Comparison of ENCODE assay signal across 26 cellular contexts in the genomic region with DNA sequence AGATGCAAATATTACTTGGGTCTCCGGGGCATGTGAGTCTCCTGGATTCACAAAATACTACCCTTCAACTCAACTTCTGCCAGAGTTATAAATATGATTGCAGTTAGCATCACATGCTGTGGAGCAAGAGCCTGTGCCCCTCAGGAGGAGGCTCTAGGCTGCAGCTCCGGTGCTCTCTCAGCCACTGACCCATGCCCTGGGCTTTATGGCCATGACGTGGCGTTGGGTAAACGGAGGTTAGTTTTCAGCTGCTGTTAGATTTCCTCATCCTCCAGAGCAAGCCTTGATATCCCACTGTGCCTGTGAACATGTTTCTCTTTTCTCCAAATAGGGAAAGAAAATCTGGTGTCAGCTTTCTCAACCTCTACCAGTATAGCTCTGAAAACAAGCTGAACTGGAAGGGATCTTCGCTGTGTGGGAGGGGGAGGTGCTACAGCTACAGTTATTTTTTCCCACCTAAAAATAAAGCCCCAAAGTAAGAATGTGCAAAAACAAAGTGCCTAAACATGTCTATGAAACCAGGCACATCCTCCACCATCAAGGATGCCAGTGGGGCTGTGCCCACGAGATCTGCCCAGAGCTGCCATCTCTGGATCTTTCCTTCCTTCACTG.
DNase-seq lines count a peak whose midpoint lies in the region; ATAC-seq and TF ChIP-seq lines count a peak whose summit lies in the region.
"Had no signal": no experiment of that assay in that cellular context is flagged by ENCODE, and none has a peak within 500 bp of the region (broad histone marks: within the 10 kb centered on the region; RNA-seq: fewer than 3 reads in every experiment).

No MANE protein-coding gene starts in this region.

- TF ChIP-seq EP300 in neural cell (conservative IDR thresholded peaks at IDR 0.05; ENCODE audit: poor library complexity, severe bottlenecking) = no peak

- H3K79me2 ChIP-seq in neural cell (replicated peaks; ENCODE audit: insufficient read depth, low read length) (no peaks in the 10 kb centered on the region), MM.1S (ENCODE audit: low read length) (no peaks in the 10 kb centered on the region)

- no peaks in the 10 kb centered on the region for H3F3A ChIP-seq in neural cell (ENCODE audit: insufficient read depth, low read length, poor library complexity, severe bottlenecking)
- H3F3A ChIP-seq in MM.1S (ENCODE audit: insufficient read depth, low read length) = no peaks in the 10 kb centered on the region

- no peaks in the 10 kb centered on the region for H3K9me3 ChIP-seq in colonic mucosa
- H3K9me3 ChIP-seq in neural cell (ENCODE audit: low read length) = no peaks in the 10 kb centered on the region
- no peaks in the 10 kb centered on the region for H3K9me3 ChIP-seq in MM.1S (replicated peaks; ENCODE audit: insufficient read depth, low read length)
- H3K9me3 ChIP-seq: Caco-2, HAP-1, neutrophil, right lobe of liver, SJSA1 had no signal

- TF ChIP-seq CTCF in colonic mucosa (IDR thresholded peaks at IDR 0.05) (no peak), neural cell (IDR thresholded peaks at IDR 0.05; ENCODE audit: poor library complexity, severe bottlenecking) (no peak), MM.1S (IDR thresholded peaks at IDR 0.05; ENCODE audit: low read length) (no peak)

- H2AFZ ChIP-seq in neural cell (ENCODE audit: low read depth, low read length) (no peak overlapping the region), MM.1S (ENCODE audit: low read length) (no peak overlapping the region)

- H3K4me1 ChIP-seq in colonic mucosa (no peaks in the 10 kb centered on the region), MM.1S (ENCODE audit: low read length) (no peaks in the 10 kb centered on the region)
- H3K4me1 ChIP-seq: Caco-2, HAP-1, SJSA1 had no signal

- no peak overlapping the region for H3K9ac ChIP-seq in colonic mucosa (ENCODE audit: low read depth in 2 of 2, low read length in 2 of 2)
- H3K9ac ChIP-seq in neural cell (ENCODE audit: low read length) = no peak overlapping the region
- H3K9ac ChIP-seq in MM.1S (ENCODE audit: low read length) = no peak overlapping the region

- H3K27ac ChIP-seq in colonic mucosa (no peak overlapping the region), neural cell (ENCODE audit: low read length) (peak overlapping the region; percentile 6), MM.1S (ENCODE audit: low read length) (no peak overlapping the region)
- H3K27ac ChIP-seq: neutrophil, right lobe of liver, SJSA1 had no signal

- H3K4me2 ChIP-seq in neural cell (ENCODE audit: low read length) (no peak overlapping the region), MM.1S (ENCODE audit: low read depth, low read length) (no peak overlapping the region)

- no peaks in the 10 kb centered on the region for H3K36me3 ChIP-seq in colonic mucosa
- peaks cover 9% of the 10 kb centered on the region for H3K36me3 ChIP-seq in neural cell (ENCODE audit: insufficient read depth, low read length)
- H3K36me3 ChIP-seq in MM.1S (replicated peaks; ENCODE audit: insufficient read depth, low read length) = no peaks in the 10 kb centered on the region
- H3K36me3 ChIP-seq: HAP-1, neutrophil, right lobe of liver, SJSA1 had no signal

- peak; percentile 21 for DNase-seq in DMS53 (lab: John Stamatoyannopoulos, UW)
- peak; percentile 80 for DNase-seq in NCI-H69 (lab: John Stamatoyannopoulos, UW)
- peak; percentile 26 for DNase-seq in colonic mucosa
- DNase-seq in MM.1S = no peak
- DNase-seq: activated CD4-positive, alpha-beta T cell treated with anti-CD3 and anti-CD28 coated beads, Interleukin-2, amount 10 ng/mL, durations not matched to agents 24 days and 14 days; activated CD8-positive, alpha-beta memory T cell treated with anti-CD3 and anti-CD28 coated beads for 24 hours; activated naive CD4-positive, alpha-beta T cell treated with anti-CD3 and anti-CD28 coated beads, Interleukin-2, amount 50 U/mL, for 16 hours; activated T-cell treated with anti-CD3 and anti-CD28 coated beads for 4 hours; C1 segment of cervical spinal cord; Caco-2; DMS79; effector CD4-positive, alpha-beta T cell; Kasumi-1; left ventricle myocardium superior; MV-4-11; NCI-H187; NCI-H774; right lobe of liver; stimulated activated naive CD8-positive, alpha-beta T cell treated with anti-CD3 and anti-CD28 coated beads, Interleukin-15, amount 100 ng/mL, for 72 hours had no signal

- TF ChIP-seq RAD21 in neural cell (conservative IDR thresholded peaks at IDR 0.05) = no peak

- no peak for ATAC-seq in HG03457 (IDR thresholded peaks at IDR 0.05; ENCODE audit: unreplicated experiment)
- ATAC-seq in HG02642 (IDR thresholded peaks at IDR 0.05; ENCODE audit: poor library complexity, unreplicated experiment) = no peak
- ATAC-seq: HepG2; left ventricle myocardium superior; right lobe of liver; stimulated activated naive CD8-positive, alpha-beta T cell treated with anti-CD3 and anti-CD28 coated beads, Interleukin-15, amount 100 ng/mL, for 72 hours had no signal

- H3K9me2 ChIP-seq in neural cell (ENCODE audit: insufficient read depth, low read length) (no peaks in the 10 kb centered on the region), MM.1S (replicated peaks; ENCODE audit: insufficient read depth, low read length) (no peaks in the 10 kb centered on the region)

- no peak overlapping the region for H3K4me3 ChIP-seq in colonic mucosa
- H3K4me3 ChIP-seq in neural cell (ENCODE audit: low read length) = no peak overlapping the region
- no peak overlapping the region for H3K4me3 ChIP-seq in MM.1S (ENCODE audit: low read length)
- H3K4me3 ChIP-seq: HAP-1, right lobe of liver, SJSA1 had no signal

- H3K27me3 ChIP-seq in colonic mucosa (no peaks in the 10 kb centered on the region), neural cell (ENCODE audit: insufficient read depth, low read depth, low read length) (no peaks in the 10 kb centered on the region), MM.1S (replicated peaks; ENCODE audit: insufficient read depth, low read length) (no peaks in the 10 kb centered on the region)
- H3K27me3 ChIP-seq: right lobe of liver had no signal

- H4K20me1 ChIP-seq in neural cell (ENCODE audit: insufficient read depth) (no peaks in the 10 kb centered on the region), MM.1S (ENCODE audit: insufficient read depth, low read length) (no peaks in the 10 kb centered on the region)

- intact Hi-C loops in colonic mucosa (cut with DNase I) = no loop called here

TF ChIP-seq in neural cell, 6 proteins besides CTCF, POLR2A, EP300 and RAD21:
- no peak for TF ChIP-seq SMC3 (conservative IDR thresholded peaks at IDR 0.05; ENCODE audit: poor library complexity)
- TF ChIP-seq EZH2 (IDR thresholded peaks at IDR 0.05; ENCODE audit: borderline replicate concordance, insufficient read depth, low read length, poor library complexity, severe bottlenecking) = no peak
- no peak for TF ChIP-seq POLR2AphosphoS5 (IDR thresholded peaks at IDR 0.05)
- no peak for TF ChIP-seq MXI1 (conservative IDR thresholded peaks at IDR 0.05; ENCODE audit: poor library complexity, severe bottlenecking)
- TF ChIP-seq TAF1 (IDR thresholded peaks at IDR 0.05; ENCODE audit: low read depth) = no peak
- TF ChIP-seq, protein P1, sequence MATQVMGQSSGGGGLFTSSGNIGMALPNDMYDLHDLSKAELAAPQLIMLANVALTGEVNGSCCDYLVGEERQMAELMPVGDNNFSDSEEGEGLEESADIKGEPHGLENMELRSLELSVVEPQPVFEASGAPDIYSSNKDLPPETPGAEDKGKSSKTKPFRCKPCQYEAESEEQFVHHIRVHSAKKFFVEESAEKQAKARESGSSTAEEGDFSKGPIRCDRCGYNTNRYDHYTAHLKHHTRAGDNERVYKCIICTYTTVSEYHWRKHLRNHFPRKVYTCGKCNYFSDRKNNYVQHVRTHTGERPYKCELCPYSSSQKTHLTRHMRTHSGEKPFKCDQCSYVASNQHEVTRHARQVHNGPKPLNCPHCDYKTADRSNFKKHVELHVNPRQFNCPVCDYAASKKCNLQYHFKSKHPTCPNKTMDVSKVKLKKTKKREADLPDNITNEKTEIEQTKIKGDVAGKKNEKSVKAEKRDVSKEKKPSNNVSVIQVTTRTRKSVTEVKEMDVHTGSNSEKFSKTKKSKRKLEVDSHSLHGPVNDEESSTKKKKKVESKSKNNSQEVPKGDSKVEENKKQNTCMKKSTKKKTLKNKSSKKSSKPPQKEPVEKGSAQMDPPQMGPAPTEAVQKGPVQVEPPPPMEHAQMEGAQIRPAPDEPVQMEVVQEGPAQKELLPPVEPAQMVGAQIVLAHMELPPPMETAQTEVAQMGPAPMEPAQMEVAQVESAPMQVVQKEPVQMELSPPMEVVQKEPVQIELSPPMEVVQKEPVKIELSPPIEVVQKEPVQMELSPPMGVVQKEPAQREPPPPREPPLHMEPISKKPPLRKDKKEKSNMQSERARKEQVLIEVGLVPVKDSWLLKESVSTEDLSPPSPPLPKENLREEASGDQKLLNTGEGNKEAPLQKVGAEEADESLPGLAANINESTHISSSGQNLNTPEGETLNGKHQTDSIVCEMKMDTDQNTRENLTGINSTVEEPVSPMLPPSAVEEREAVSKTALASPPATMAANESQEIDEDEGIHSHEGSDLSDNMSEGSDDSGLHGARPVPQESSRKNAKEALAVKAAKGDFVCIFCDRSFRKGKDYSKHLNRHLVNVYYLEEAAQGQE (IDR thresholded peaks at IDR 0.05; ENCODE audit: borderline replicate concordance) = no peak
